In genomic region chr11:10405858-10406592, GRCh38 we compare ENCODE assay signal across 8 cellular contexts. TPM values are rescaled to one million over a fixed set of nuclear protein-coding genes. Genes with fewer than 3 reads are reported as not detected.
A peak's percentile ranks its signal among the peaks of the same experiment; 100 is the strongest.
DNase-seq lines count a peak whose midpoint lies in the region; ATAC-seq, FAIRE-seq and TF ChIP-seq lines count a peak whose summit lies in the region.

No MANE protein-coding gene starts in this region.

- no peaks in the 10 kb centered on the region; the same call in 1 of the 2 replicates for H4K20me1 ChIP-seq in GM12878 (ENCODE audit: control insufficient read depth, insufficient read depth)

- peak; percentile 85 for TF ChIP-seq RAD21 in GM12878 (IDR thresholded peaks at IDR 0.05; ENCODE audit: insufficient read depth, low read depth, low read length)

- H2AFZ ChIP-seq in GM12878 (ENCODE audit: control insufficient read depth, low read depth, low read length) = no peak overlapping the region

- H3K27ac ChIP-seq in GM12878 (ENCODE audit: control insufficient read depth, insufficient read depth) = no peak overlapping the region

- H3K4me1 ChIP-seq in GM12878 (ENCODE audit: control insufficient read depth, insufficient read depth, low read length) = no peaks in the 10 kb centered on the region
- peaks cover 40% of the 10 kb centered on the region for H3K4me1 ChIP-seq in skeletal muscle satellite cell (ENCODE audit: control insufficient read depth, insufficient read depth, low read length)

- WGBS in GM12878 (ENCODE audit: insufficient coverage, insufficient replicate concordance, low lambda C conversion rate, missing lambda C conversion rate) = 32% methylated on average over 6 of the region's 6 CpGs

- no peaks in the 10 kb centered on the region for H3K9me3 ChIP-seq in GM12878 (replicated peaks; ENCODE audit: control insufficient read depth, insufficient read depth, low read length)
- no peaks in the 10 kb centered on the region for H3K9me3 ChIP-seq in skeletal muscle satellite cell (replicated peaks; ENCODE audit: low read length)

- in situ Hi-C loops in GM12878 (cut with MboI) = loop anchor here (5.0 kb wide), 2 partner anchors 246 to 331 kb away; no protein-coding TSS in a partner anchor

- H3K4me2 ChIP-seq in GM12878 (ENCODE audit: control insufficient read depth, insufficient read depth) (no peak overlapping the region), skeletal muscle satellite cell (ENCODE audit: low read length) (peak overlapping the region; percentile 48)

- intact Hi-C loops in GM12878 (cut with micrococcal nuclease; ENCODE audit: unreplicated experiment) = loop anchor here (1.0 kb wide), 2 partner anchors 248 to 329 kb away; no protein-coding TSS in a partner anchor

- DNase-seq in Ammon's horn (ENCODE audit: low spot score) (peak; percentile 94), GM20000 (ENCODE audit: low spot score) (peak; percentile 61), NCI-H1436 (lab: John Stamatoyannopoulos, UW) (peak; percentile 60), SKM-1 treated with dmso at 0.1 percent for 144 hours (lab: John Stamatoyannopoulos, UW; ENCODE audit: unreplicated experiment) (peak; percentile 88), GM12878 (ENCODE audit: low read depth, low spot score) (peak; percentile 4), iPS DF 4.7 (ENCODE audit: extremely low read depth, low spot score) (peak; percentile 53)

- SMC1A ChIA-PET in GM12878 (lab: Charles Lee; ENCODE audit: uncharacterized antibody, unreplicated experiment) = interaction anchor here (0.6 to 2.0 kb wide), 22 partner anchors 10 to 364 kb away, joined by 3 to 16 read pairs (median 5); partner anchors contain the start of gene RNF141

- no peak for TF ChIP-seq EP300 in GM12878 (IDR thresholded peaks at IDR 0.05; ENCODE audit: borderline replicate concordance in 1 of 2, control insufficient read depth in 1 of 2, low read depth in 2 of 2, low read length in 2 of 2)

- POLR2A ChIA-PET in GM12878 (lab: Charles Lee) = interaction anchor here (0.7 to 1.2 kb wide), 2 partner anchors 8 to 336 kb away, joined by 3 read pairs; no protein-coding TSS in a partner anchor

- TF ChIP-seq CTCF in GM20000 (IDR thresholded peaks at IDR 0.05; ENCODE audit: extremely low read depth, missing control alignments) (peak; percentile 16), GM12878 (IDR thresholded peaks at IDR 0.05 in 2 of 3, conservative IDR thresholded peaks at IDR 0.05 in 1 of 3; ENCODE audit: control insufficient read depth in 2 of 3, extremely low read depth in 1 of 3, insufficient read depth in 1 of 3, low read depth in 3 of 3, low read length in 3 of 3) (peak; percentile 65 to 77 (median 68))

- no TSS peak for BruUV-seq in GM12878 (replicated peaks; lab: Mats Ljungman, UMichigan)

- CTCF ChIA-PET in GM12878 (lab: Yijun Ruan, JAX) = interaction anchor here (0.6 to 3.4 kb wide), 44 partner anchors 9 to 365 kb away, joined by 3 to 55 read pairs (median 4); partner anchors contain the start of gene RNF141

- no peak for FAIRE-seq in GM12878 (lab: Jason Lieb, UNC)

- RAD21 ChIA-PET in GM12878 (lab: Charles Lee; ENCODE audit: unreplicated experiment) = interaction anchor here (0.7 to 1.8 kb wide), 23 partner anchors 8 to 330 kb away, joined by 3 to 12 read pairs (median 4); partner anchors contain the start of gene RNF141

- no peaks in the 10 kb centered on the region for H3K36me3 ChIP-seq in GM12878 (ENCODE audit: control insufficient read depth in 2 of 2, insufficient read depth in 2 of 2, low read length in 1 of 2)
- no peaks in the 10 kb centered on the region for H3K36me3 ChIP-seq in skeletal muscle satellite cell (ENCODE audit: insufficient read depth, low read length)

- H3K9ac ChIP-seq in GM12878 (ENCODE audit: control insufficient read depth, insufficient read depth, low read length) (no peak overlapping the region), skeletal muscle satellite cell (ENCODE audit: low read depth, low read length) (peak overlapping the region; percentile 21)

- ATAC-seq in GM12878 (peak; percentile 96), HG03159 (IDR thresholded peaks at IDR 0.05; ENCODE audit: unreplicated experiment) (no peak)

- H3K79me2 ChIP-seq in GM12878 (ENCODE audit: control insufficient read depth, insufficient read depth, low read length) = no peaks in the 10 kb centered on the region

- H3K27me3 ChIP-seq in GM12878 (replicated peaks in 1 of 2; ENCODE audit: control insufficient read depth in 2 of 2, insufficient read depth in 2 of 2, low read length in 1 of 2) (no peaks in the 10 kb centered on the region; a peak in 1 of 4 replicates), skeletal muscle satellite cell (ENCODE audit: control insufficient read depth, insufficient read depth, low read length) (no peaks in the 10 kb centered on the region)

- no peak for TF ChIP-seq POLR2A in GM12878 (IDR thresholded peaks at IDR 0.05; ENCODE audit: low read depth, low read length)

- H3K4me3 ChIP-seq in GM12878 (no peak overlapping the region), skeletal muscle satellite cell (ENCODE audit: low read length) (no peak overlapping the region)

TF ChIP-seq in GM12878, 131 proteins besides CTCF, POLR2A, EP300 and RAD21:
- TF ChIP-seq ATF2 (IDR thresholded peaks at IDR 0.05; ENCODE audit: low read length) (0 out of 2 replicates have a peak, but pooled peaks have one; percentile 48), SMC3 (IDR thresholded peaks at IDR 0.05; ENCODE audit: borderline replicate concordance, low read length) (peak; percentile 88), LARP7 (IDR thresholded peaks at IDR 0.05) (no peak), RUNX3 (IDR thresholded peaks at IDR 0.05; ENCODE audit: low read length) (0 out of 2 replicates have a peak, but pooled peaks have one; percentile 7), CBX3 (IDR thresholded peaks at IDR 0.05; ENCODE audit: borderline replicate concordance, low read depth) (no peak), FOXM1 (IDR thresholded peaks at IDR 0.05; ENCODE audit: low read depth, low read length) (peak; percentile 39; the same call in 1 of the 2 replicates), IRF4 (IDR thresholded peaks at IDR 0.05; ENCODE audit: low read depth, low read length) (no peak), RAD51 (IDR thresholded peaks at IDR 0.05) (no peak), IKZF2 (IDR thresholded peaks at IDR 0.05) (peak; percentile 48 to 66; a peak in 3 of 4 replicates), ATF7 (IDR thresholded peaks at IDR 0.05; ENCODE audit: low read depth) (peak; percentile 83), POLR2AphosphoS2 (IDR thresholded peaks at IDR 0.05; ENCODE audit: low read depth, low read length) (no peak)

RNA-seq across cellular contexts. Expression of gene AMPD3, which starts 49.0 kb away (rescaled TPM):
- total RNA-seq in GM12878 (2013; cell fraction: nucleolus; rRNA removed) = 55.0 and 61.5 TPM in 2 replicates
- total RNA-seq in GM12878 (2014; rRNA removed) (19.6 and 20.4 TPM in 2 replicates), GM12878 (2014; rRNA removed; fragmentation: Illumina TruSeq; extraction: Trizol) (11.3 TPM in 2 replicates), GM12878 (2021) (24.3 and 28.6 TPM in 2 replicates)
- 7.3 TPM for polyA plus RNA-seq in GM12878 (2011; ENCODE audit: low read depth)
- polyA plus RNA-seq in GM12878 (2011; rRNA removed) (24.3 and 27.0 TPM in 2 replicates), GM12878 (2014; fragmentation: Illumina TruSeq; extraction: Trizol) (18.2 and 21.9 TPM in 2 replicates), GM12878 (2014; fragmentation: Nextera tagmentation; extraction: Ambion mirVana) (1 to 10 TPM; 5.6 to 7.8 TPM), GM12878 (2014; rRNA removed) (20.0 and 21.7 TPM in 2 replicates), GM12878 (2016; fragmentation: Nextera tagmentation; extraction: Ambion mirVana) (1 to 10 TPM; 6.6 to 7.2 TPM)
- polyA plus RNA-seq in GM12878 (2011; cell fraction: cytosol; rRNA removed) = 24.5 and 25.8 TPM in 2 replicates
- polyA plus RNA-seq in GM12878 (2011; cell fraction: nucleus; rRNA removed) = 52.4 and 66.3 TPM in 2 replicates
- polyA plus RNA-seq in GM12878 (2012) = 11.9 and 13.6 TPM in 2 replicates
- 26.6 and 34.5 TPM in 2 replicates for polyA minus RNA-seq in GM12878 (2011; rRNA and poly(A)+ RNA removed)
- polyA minus RNA-seq in GM12878 (2011; cell fraction: cytosol; rRNA and poly(A)+ RNA removed) = 9.4 and 11.4 TPM in 2 replicates
- 30.8 and 38.7 TPM in 2 replicates for polyA minus RNA-seq in GM12878 (2011; cell fraction: nucleus; rRNA and poly(A)+ RNA removed)
- 6.3 and 8.3 TPM in 2 replicates for total RNA-seq in skeletal muscle satellite cell (2012; rRNA removed)

Comparison
In these comparisons a context has a peak if more than half of its experiments do, and no peak if none do; other contexts are left out.
1. DNase-seq: peak in every context shown above with its lines; median percentile 94 in Ammon's horn; 88 in SKM-1 treated with dmso at 0.1 percent for 144 hours; 61 in GM20000; 60 in NCI-H1436; 53 in iPS DF 4.7; 4 in GM12878.